ENCODE assay signal across 20 cellular contexts in the genomic region with DNA sequence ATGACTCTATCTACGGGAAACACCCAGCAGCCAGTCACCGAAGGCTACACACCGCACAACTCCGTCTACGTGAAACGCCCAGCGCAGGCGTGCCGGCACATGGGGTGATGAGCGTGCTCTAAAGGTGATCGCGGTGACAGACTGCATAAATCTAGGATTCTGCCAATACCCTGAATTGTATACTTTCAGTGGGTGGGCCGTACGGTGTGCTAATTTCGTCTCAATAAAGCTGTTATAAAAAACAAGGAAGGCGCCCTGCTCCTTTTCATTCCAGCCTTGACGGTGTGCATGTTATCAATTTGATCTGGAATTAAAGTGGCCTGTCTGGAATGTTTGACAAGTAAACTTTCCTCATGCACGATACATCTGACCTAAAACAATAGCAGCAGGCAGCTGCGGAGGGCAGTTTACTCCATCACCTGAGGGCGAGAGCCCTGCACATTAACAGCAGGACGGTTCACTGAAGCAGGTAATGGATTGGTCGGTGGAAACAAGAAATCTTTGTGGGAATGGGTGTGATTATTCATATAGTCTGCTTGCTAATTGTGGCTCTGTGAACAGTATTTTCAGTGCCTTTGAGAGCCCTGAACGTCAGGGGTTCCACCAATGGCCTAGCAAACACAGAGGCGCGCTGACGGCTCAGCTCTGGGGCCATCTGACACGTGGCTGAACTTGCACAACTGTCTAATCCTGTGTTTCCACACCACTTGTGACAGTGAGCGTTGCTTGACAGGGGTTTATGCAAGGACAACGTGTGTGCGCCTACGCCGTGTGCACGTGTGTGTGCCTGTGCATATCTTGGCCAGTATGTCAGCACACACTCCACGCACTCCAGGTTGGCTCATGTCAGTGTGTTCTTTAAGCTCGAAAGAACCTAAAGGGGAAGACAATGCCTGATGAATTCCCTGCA.
"Had no signal": no experiment of that assay in that cellular context is flagged by ENCODE, and none has a peak within 500 bp of the region (broad histone marks: within the 10 kb centered on the region; RNA-seq: fewer than 3 reads in every experiment).

No MANE protein-coding gene starts in this region.

- H3K27ac Mint-ChIP-seq: activated CD4-positive, alpha-beta memory T cell treated with anti-CD3 and anti-CD28 coated beads for 36 hours; activated CD4-positive, alpha-beta T cell treated with anti-CD3 and anti-CD28 coated beads for 36 hours; activated naive CD8-positive, alpha-beta T cell treated with anti-CD3 and anti-CD28 coated beads for 36 hours; activated T-helper 17 cell treated with anti-CD3 and anti-CD28 coated beads, Interleukin-2, amount 50 U/mL, for 72 hours; mesothelial cell of epicardium; stimulated activated naive CD8-positive, alpha-beta T cell treated with anti-CD3 and anti-CD28 coated beads, Interleukin-15, Interleukin-2, amounts not matched to agents 100 ng/mL and 50 ng/mL, for 24 hours; T-helper 2 cell treated with Interferon-gamma antibody and Interleukin-4, amounts not matched to agents 5 μg/mL and 100 μg/mL, for 36 hours; WTC11 had no signal

- H3K36me3 ChIP-seq: transverse colon had no signal

- H3K27ac ChIP-seq: body of pancreas, epithelial cell of prostate, foreskin keratinocyte, transverse colon had no signal

- H3K4me3 Mint-ChIP-seq: activated CD4-positive, alpha-beta memory T cell treated with anti-CD3 and anti-CD28 coated beads for 36 hours; activated CD4-positive, alpha-beta T cell treated with anti-CD3 and anti-CD28 coated beads for 36 hours; activated naive CD8-positive, alpha-beta T cell treated with anti-CD3 and anti-CD28 coated beads for 36 hours; activated T-helper 17 cell treated with anti-CD3 and anti-CD28 coated beads, Interleukin-2, amount 50 U/mL, for 72 hours; mesothelial cell of epicardium; nephron; stimulated activated naive CD8-positive, alpha-beta T cell treated with anti-CD3 and anti-CD28 coated beads, Interleukin-15, Interleukin-2, amounts not matched to agents 100 ng/mL and 50 ng/mL, for 24 hours; T-helper 2 cell treated with Interferon-gamma antibody and Interleukin-4, amounts not matched to agents 5 μg/mL and 100 μg/mL, for 36 hours; WTC11 had no signal

- DNase-seq: activated CD4-positive, alpha-beta memory T cell treated with anti-CD3 and anti-CD28 coated beads for 36 hours; activated CD4-positive, alpha-beta T cell treated with anti-CD3 and anti-CD28 coated beads for 36 hours; activated naive CD4-positive, alpha-beta T cell; activated naive CD8-positive, alpha-beta T cell treated with anti-CD3 and anti-CD28 coated beads for 36 hours; activated T-cell treated with anti-CD3 and anti-CD28 coated beads, Interleukin-2, amount 50 U/mL, for 1 hour; body of pancreas; foreskin keratinocyte; glutamatergic neuron; hypothalamus; islet precursor cell; nucleus accumbens; transverse colon had no signal

- H3K4me1 ChIP-seq: body of pancreas, foreskin keratinocyte, transverse colon had no signal

- H3K4me1 Mint-ChIP-seq: activated CD4-positive, alpha-beta T cell treated with anti-CD3 and anti-CD28 coated beads for 36 hours; activated naive CD8-positive, alpha-beta T cell treated with anti-CD3 and anti-CD28 coated beads for 36 hours; activated T-helper 17 cell treated with anti-CD3 and anti-CD28 coated beads, Interleukin-2, amount 50 U/mL, for 72 hours; mesothelial cell of epicardium; nephron had no signal

- H3K27me3 ChIP-seq: body of pancreas, foreskin keratinocyte, transverse colon had no signal

- H3K4me3 ChIP-seq: body of pancreas, transverse colon had no signal

- H3K27me3 Mint-ChIP-seq: activated CD4-positive, alpha-beta memory T cell treated with anti-CD3 and anti-CD28 coated beads for 36 hours; activated CD4-positive, alpha-beta T cell treated with anti-CD3 and anti-CD28 coated beads for 36 hours; activated naive CD8-positive, alpha-beta T cell treated with anti-CD3 and anti-CD28 coated beads for 36 hours; stimulated activated naive CD8-positive, alpha-beta T cell treated with anti-CD3 and anti-CD28 coated beads, Interleukin-15, Interleukin-2, amounts not matched to agents 100 ng/mL and 50 ng/mL, for 24 hours had no signal

- ATAC-seq: activated CD4-positive, alpha-beta T cell treated with anti-CD3 and anti-CD28 coated beads for 36 hours; activated T-helper 17 cell treated with anti-CD3 and anti-CD28 coated beads, Interleukin-2, amount 50 U/mL, for 72 hours; body of pancreas; foreskin keratinocyte; left lobe of liver; WTC11 had no signal

- H3K36me3 Mint-ChIP-seq: activated CD4-positive, alpha-beta memory T cell treated with anti-CD3 and anti-CD28 coated beads for 36 hours; mesothelial cell of epicardium had no signal
